In the genomic region with DNA sequence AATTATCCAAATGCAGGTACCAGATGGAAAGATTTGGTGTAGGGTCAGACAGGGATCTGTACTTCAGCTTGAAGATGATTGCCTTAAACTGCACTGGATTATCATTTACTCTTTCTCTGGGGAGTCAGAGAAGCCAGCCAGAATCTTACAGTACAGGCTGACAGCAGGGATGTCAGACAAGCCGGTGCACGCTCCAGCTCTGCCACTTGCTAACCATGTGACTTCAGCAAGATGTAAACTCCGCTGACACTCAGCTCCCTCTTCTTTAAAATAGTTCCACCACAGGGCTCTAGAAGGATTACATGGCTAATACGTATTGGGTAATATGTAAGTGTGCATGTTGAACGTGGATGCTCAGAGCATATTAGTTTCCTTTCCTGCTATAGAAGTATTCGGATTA, we compare ENCODE assay signal across 17 cellular contexts.
"Had no signal": no experiment of that assay in that cellular context is flagged by ENCODE, and none has a peak within 500 bp of the region (broad histone marks: within the 10 kb centered on the region; RNA-seq: fewer than 3 reads in every experiment).

No MANE protein-coding gene starts in this region.

- H3K4me3 ChIP-seq: esophagus muscularis mucosa, thoracic aorta had no signal

- H3K27ac ChIP-seq: thoracic aorta had no signal

- H3K4me3 Mint-ChIP-seq: activated CD4-positive, alpha-beta memory T cell treated with anti-CD3 and anti-CD28 coated beads for 36 hours; activated naive CD8-positive, alpha-beta T cell; activated T-cell treated with anti-CD3 and anti-CD28 coated beads, Interleukin-2, amount 50 U/mL, for 4 hours; brain; endodermal cell; neural crest cell; stimulated activated naive CD8-positive, alpha-beta T cell treated with anti-CD3 and anti-CD28 coated beads, Interleukin-15, amount 100 ng/mL, for 72 hours had no signal

- DNase-seq: activated CD4-positive, alpha-beta memory T cell treated with anti-CD3 and anti-CD28 coated beads for 36 hours; activated gamma-delta T cell; activated T-cell treated with anti-CD3 and anti-CD28 coated beads, Interleukin-2, amount 50 U/mL, for 4 hours; amygdala; dermis blood vessel endothelial cell; endodermal cell; head of caudate nucleus; islet precursor cell; stimulated activated CD4-positive, alpha-beta T cell treated with anti-CD3 and anti-CD28 coated beads, Interleukin-15, amount 100 ng/mL, for 24 hours; stimulated activated CD4-positive, alpha-beta T cell treated with anti-CD3 and anti-CD28 coated beads, Interleukin-4, amount 100 ng/mL, for 4 hours; stimulated activated naive CD8-positive, alpha-beta T cell treated with anti-CD3 and anti-CD28 coated beads, Interleukin-15, amount 100 ng/mL, for 72 hours; T-helper 9 cell had no signal

- H3K27me3 ChIP-seq: esophagus muscularis mucosa had no signal

- H3K27me3 Mint-ChIP-seq: activated CD4-positive, alpha-beta memory T cell treated with anti-CD3 and anti-CD28 coated beads for 36 hours had no signal

- ATAC-seq: activated T-cell treated with anti-CD3 and anti-CD28 coated beads, Interleukin-2, amount 50 U/mL, for 4 hours; stimulated activated naive CD8-positive, alpha-beta T cell treated with anti-CD3 and anti-CD28 coated beads, Interleukin-15, amount 100 ng/mL, for 72 hours had no signal

- H3K9me3 Mint-ChIP-seq: activated CD4-positive, alpha-beta memory T cell treated with anti-CD3 and anti-CD28 coated beads for 36 hours; activated T-cell treated with anti-CD3 and anti-CD28 coated beads, Interleukin-2, amount 50 U/mL, for 4 hours; brain; endodermal cell; neural crest cell had no signal

- H3K4me1 Mint-ChIP-seq: neural crest cell had no signal

- H3K9me3 ChIP-seq: esophagus muscularis mucosa, thoracic aorta had no signal

- H3K27ac Mint-ChIP-seq: activated CD4-positive, alpha-beta memory T cell treated with anti-CD3 and anti-CD28 coated beads for 36 hours; activated naive CD8-positive, alpha-beta T cell; endodermal cell; stimulated activated naive CD8-positive, alpha-beta T cell treated with anti-CD3 and anti-CD28 coated beads, Interleukin-15, amount 100 ng/mL, for 72 hours had no signal

- H3K36me3 ChIP-seq: esophagus muscularis mucosa, thoracic aorta had no signal

- H3K36me3 Mint-ChIP-seq: activated CD4-positive, alpha-beta memory T cell treated with anti-CD3 and anti-CD28 coated beads for 36 hours; activated naive CD8-positive, alpha-beta T cell; brain had no signal
